ENCODE assay signal across 2 cellular contexts in the genomic region with DNA sequence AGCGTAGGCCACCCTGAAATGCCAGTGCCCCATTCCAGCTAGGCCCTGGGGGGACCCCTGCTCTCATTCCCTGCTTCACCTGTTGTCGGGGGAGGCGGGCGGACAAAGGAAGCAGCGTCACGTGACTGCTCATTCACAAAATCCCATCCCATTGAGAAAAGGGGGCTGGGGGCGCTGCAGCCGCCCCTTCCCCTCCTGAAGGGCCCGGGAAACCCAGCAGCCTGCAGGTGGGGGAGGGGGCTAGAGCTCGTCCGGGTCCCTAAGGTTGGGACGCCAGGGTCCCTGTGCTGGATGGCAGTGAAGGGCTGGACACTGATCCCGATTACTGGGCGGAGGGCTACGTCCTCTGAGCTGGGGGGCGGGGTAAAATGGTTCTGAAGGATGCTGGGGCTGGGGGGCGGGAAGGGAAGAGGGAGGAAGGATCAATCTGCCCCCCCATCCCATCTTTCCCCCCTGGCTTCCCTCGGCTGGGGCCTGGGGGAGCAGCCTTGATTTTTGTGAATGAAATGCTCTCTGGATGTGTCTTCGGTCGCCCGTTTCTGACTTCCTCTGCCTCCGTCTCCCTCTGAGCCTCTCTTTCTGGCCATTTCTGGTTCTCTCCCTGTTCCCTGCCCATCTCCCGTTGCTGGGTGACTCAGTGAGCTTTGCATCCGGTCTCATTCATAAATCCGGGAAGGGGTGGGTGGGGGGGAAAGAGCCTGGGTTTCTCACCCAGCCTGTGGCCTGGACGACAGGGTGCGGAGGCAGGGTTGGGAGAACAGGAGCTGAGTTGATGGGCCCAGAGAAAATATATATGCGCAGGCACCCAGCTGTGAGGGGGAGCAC.
A peak's percentile ranks its signal among the peaks of the same experiment; 100 is the strongest.
TF ChIP-seq lines count a peak whose summit lies in the region.

No MANE protein-coding gene starts in this region.

TF ChIP-seq in HepG2, 621 proteins besides CTCF, POLR2A, EP300 and RAD21 (continues in another document):
- TF ChIP-seq POGZ (CRISPR knock-in tag; IDR thresholded peaks at IDR 0.05) (no peak), ARHGAP35 (CRISPR knock-in tag; IDR thresholded peaks at IDR 0.05; ENCODE audit: borderline replicate concordance) (no peak), ZNF614 (CRISPR knock-in tag; IDR thresholded peaks at IDR 0.05; ENCODE audit: borderline replicate concordance) (no peak), USF2 (IDR thresholded peaks at IDR 0.05; ENCODE audit: low read depth, low read length) (0 out of 2 replicates have a peak, but pooled peaks have one; percentile 18), USF2 (CRISPR knock-in tag; IDR thresholded peaks at IDR 0.05; ENCODE audit: borderline replicate concordance) (peak; percentile 66; the same call in 1 of the 2 replicates), ELF1 (CRISPR knock-in tag; IDR thresholded peaks at IDR 0.05) (no peak), ZSCAN12 (CRISPR knock-in tag; IDR thresholded peaks at IDR 0.05) (no peak), ZNF331 (CRISPR knock-in tag; IDR thresholded peaks at IDR 0.05) (no peak), ZNF557 (CRISPR knock-in tag; IDR thresholded peaks at IDR 0.05) (no peak), EED (CRISPR knock-in tag; IDR thresholded peaks at IDR 0.05) (no peak)
- TF ChIP-seq, protein P1, sequence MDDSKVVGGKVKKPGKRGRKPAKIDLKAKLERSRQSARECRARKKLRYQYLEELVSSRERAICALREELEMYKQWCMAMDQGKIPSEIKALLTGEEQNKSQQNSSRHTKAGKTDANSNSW (CRISPR knock-in tag; IDR thresholded peaks at IDR 0.05; ENCODE audit: borderline replicate concordance) = no peak
- TF ChIP-seq, protein P2, sequence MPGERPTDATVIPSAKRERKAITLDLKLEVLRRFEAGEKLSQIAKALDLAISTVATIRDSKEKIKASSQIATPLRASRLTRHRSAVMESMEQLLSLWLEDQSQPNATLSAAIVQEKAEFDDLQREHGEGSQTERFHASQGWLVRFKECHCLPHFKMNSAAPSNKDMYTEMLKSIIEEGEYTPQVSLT (CRISPR knock-in tag; IDR thresholded peaks at IDR 0.05; ENCODE audit: borderline replicate concordance, low read depth) = no peak
- TF ChIP-seq, protein P3, sequence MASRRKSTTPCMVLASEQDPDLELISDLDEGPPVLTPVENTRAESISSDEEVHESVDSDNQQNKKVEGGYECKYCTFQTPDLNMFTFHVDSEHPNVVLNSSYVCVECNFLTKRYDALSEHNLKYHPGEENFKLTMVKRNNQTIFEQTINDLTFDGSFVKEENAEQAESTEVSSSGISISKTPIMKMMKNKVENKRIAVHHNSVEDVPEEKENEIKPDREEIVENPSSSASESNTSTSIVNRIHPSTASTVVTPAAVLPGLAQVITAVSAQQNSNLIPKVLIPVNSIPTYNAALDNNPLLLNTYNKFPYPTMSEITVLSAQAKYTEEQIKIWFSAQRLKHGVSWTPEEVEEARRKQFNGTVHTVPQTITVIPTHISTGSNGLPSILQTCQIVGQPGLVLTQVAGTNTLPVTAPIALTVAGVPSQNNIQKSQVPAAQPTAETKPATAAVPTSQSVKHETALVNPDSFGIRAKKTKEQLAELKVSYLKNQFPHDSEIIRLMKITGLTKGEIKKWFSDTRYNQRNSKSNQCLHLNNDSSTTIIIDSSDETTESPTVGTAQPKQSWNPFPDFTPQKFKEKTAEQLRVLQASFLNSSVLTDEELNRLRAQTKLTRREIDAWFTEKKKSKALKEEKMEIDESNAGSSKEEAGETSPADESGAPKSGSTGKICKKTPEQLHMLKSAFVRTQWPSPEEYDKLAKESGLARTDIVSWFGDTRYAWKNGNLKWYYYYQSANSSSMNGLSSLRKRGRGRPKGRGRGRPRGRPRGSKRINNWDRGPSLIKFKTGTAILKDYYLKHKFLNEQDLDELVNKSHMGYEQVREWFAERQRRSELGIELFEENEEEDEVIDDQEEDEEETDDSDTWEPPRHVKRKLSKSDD (CRISPR knock-in tag; IDR thresholded peaks at IDR 0.05; ENCODE audit: low read depth) = no peak

TF ChIP-seq in SK-N-SH, 30 proteins besides CTCF, POLR2A, EP300 and RAD21:
- TF ChIP-seq, protein P4, sequence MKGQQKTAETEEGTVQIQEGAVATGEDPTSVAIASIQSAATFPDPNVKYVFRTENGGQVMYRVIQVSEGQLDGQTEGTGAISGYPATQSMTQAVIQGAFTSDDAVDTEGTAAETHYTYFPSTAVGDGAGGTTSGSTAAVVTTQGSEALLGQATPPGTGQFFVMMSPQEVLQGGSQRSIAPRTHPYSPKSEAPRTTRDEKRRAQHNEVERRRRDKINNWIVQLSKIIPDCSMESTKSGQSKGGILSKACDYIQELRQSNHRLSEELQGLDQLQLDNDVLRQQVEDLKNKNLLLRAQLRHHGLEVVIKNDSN (IDR thresholded peaks at IDR 0.05; ENCODE audit: borderline replicate concordance, low read depth) = peak; percentile 90
- TF ChIP-seq TEAD4 (IDR thresholded peaks at IDR 0.05; ENCODE audit: borderline replicate concordance, insufficient read depth) (no peak), TAF1 (IDR thresholded peaks at IDR 0.05; ENCODE audit: borderline replicate concordance, low read depth, low read length) (no peak), RFX5 (IDR thresholded peaks at IDR 0.05; ENCODE audit: low read length) (no peak), POLR2AphosphoS5 (IDR thresholded peaks at IDR 0.05; ENCODE audit: low read depth, low read length) (peak; percentile 85; the same call in 1 of the 2 replicates), GABPA (IDR thresholded peaks at IDR 0.05; ENCODE audit: low read depth) (no peak), SMC3 (IDR thresholded peaks at IDR 0.05; ENCODE audit: low read depth, low read length) (no peak), EZH2phosphoT487 (IDR thresholded peaks at IDR 0.05; ENCODE audit: borderline replicate concordance, low read depth) (no peak), USF2 (IDR thresholded peaks at IDR 0.05; ENCODE audit: borderline replicate concordance, low read depth, low read length) (no peak; the same call in 1 of the 2 replicates), CHD2 (IDR thresholded peaks at IDR 0.05; ENCODE audit: low read length, partially characterized antibody) (no peak), MEF2A (IDR thresholded peaks at IDR 0.05; ENCODE audit: borderline replicate concordance, low read depth) (no peak), RCOR1 (IDR thresholded peaks at IDR 0.05; ENCODE audit: low read length) (no peak), GATA2 (CRISPR knock-in tag; IDR thresholded peaks at IDR 0.05) (no peak), FOXJ3 (CRISPR knock-in tag; IDR thresholded peaks at IDR 0.05) (no peak), JUND (IDR thresholded peaks at IDR 0.05) (no peak), FOXM1 (IDR thresholded peaks at IDR 0.05; ENCODE audit: low read depth) (no peak), PBX3 (IDR thresholded peaks at IDR 0.05) (peak; percentile 20; the same call in 1 of the 2 replicates), FOSL2 (IDR thresholded peaks at IDR 0.05; ENCODE audit: borderline replicate concordance, low read depth) (peak; percentile 33; the same call in 1 of the 2 replicates), TCF12 (IDR thresholded peaks at IDR 0.05) (no peak), MXI1 (IDR thresholded peaks at IDR 0.05; ENCODE audit: low read depth, low read length) (peak; percentile 38; the same call in 1 of the 2 replicates), NRF1 (IDR thresholded peaks at IDR 0.05; ENCODE audit: low read depth, low read length) (no peak), RXRA (IDR thresholded peaks at IDR 0.05; ENCODE audit: borderline replicate concordance, low read depth) (no peak), SIN3A (IDR thresholded peaks at IDR 0.05; ENCODE audit: borderline replicate concordance, low read depth, low read length) (0 out of 2 replicates have a peak, but pooled peaks have one; percentile 11), YY1 (IDR thresholded peaks at IDR 0.05; ENCODE audit: low read depth) (0 out of 2 replicates have a peak, but pooled peaks have one; percentile 24), ELF1 (IDR thresholded peaks at IDR 0.05) (no peak), NFIC (IDR thresholded peaks at IDR 0.05; ENCODE audit: borderline replicate concordance) (no peak)
- TF ChIP-seq, protein P5, sequence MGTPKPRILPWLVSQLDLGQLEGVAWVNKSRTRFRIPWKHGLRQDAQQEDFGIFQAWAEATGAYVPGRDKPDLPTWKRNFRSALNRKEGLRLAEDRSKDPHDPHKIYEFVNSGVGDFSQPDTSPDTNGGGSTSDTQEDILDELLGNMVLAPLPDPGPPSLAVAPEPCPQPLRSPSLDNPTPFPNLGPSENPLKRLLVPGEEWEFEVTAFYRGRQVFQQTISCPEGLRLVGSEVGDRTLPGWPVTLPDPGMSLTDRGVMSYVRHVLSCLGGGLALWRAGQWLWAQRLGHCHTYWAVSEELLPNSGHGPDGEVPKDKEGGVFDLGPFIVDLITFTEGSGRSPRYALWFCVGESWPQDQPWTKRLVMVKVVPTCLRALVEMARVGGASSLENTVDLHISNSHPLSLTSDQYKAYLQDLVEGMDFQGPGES (IDR thresholded peaks at IDR 0.05; ENCODE audit: low read depth, low read length) = no peak
- TF ChIP-seq, protein P6, sequence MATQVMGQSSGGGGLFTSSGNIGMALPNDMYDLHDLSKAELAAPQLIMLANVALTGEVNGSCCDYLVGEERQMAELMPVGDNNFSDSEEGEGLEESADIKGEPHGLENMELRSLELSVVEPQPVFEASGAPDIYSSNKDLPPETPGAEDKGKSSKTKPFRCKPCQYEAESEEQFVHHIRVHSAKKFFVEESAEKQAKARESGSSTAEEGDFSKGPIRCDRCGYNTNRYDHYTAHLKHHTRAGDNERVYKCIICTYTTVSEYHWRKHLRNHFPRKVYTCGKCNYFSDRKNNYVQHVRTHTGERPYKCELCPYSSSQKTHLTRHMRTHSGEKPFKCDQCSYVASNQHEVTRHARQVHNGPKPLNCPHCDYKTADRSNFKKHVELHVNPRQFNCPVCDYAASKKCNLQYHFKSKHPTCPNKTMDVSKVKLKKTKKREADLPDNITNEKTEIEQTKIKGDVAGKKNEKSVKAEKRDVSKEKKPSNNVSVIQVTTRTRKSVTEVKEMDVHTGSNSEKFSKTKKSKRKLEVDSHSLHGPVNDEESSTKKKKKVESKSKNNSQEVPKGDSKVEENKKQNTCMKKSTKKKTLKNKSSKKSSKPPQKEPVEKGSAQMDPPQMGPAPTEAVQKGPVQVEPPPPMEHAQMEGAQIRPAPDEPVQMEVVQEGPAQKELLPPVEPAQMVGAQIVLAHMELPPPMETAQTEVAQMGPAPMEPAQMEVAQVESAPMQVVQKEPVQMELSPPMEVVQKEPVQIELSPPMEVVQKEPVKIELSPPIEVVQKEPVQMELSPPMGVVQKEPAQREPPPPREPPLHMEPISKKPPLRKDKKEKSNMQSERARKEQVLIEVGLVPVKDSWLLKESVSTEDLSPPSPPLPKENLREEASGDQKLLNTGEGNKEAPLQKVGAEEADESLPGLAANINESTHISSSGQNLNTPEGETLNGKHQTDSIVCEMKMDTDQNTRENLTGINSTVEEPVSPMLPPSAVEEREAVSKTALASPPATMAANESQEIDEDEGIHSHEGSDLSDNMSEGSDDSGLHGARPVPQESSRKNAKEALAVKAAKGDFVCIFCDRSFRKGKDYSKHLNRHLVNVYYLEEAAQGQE (IDR thresholded peaks at IDR 0.05; ENCODE audit: low read depth, low read length) = no peak
- TF ChIP-seq, protein P7, sequence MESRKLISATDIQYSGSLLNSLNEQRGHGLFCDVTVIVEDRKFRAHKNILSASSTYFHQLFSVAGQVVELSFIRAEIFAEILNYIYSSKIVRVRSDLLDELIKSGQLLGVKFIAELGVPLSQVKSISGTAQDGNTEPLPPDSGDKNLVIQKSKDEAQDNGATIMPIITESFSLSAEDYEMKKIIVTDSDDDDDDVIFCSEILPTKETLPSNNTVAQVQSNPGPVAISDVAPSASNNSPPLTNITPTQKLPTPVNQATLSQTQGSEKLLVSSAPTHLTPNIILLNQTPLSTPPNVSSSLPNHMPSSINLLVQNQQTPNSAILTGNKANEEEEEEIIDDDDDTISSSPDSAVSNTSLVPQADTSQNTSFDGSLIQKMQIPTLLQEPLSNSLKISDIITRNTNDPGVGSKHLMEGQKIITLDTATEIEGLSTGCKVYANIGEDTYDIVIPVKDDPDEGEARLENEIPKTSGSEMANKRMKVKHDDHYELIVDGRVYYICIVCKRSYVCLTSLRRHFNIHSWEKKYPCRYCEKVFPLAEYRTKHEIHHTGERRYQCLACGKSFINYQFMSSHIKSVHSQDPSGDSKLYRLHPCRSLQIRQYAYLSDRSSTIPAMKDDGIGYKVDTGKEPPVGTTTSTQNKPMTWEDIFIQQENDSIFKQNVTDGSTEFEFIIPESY (IDR thresholded peaks at IDR 0.05; ENCODE audit: borderline replicate concordance, low read depth) = no peak
- TF ChIP-seq, protein P8, sequence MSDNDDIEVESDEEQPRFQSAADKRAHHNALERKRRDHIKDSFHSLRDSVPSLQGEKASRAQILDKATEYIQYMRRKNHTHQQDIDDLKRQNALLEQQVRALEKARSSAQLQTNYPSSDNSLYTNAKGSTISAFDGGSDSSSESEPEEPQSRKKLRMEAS (IDR thresholded peaks at IDR 0.05; ENCODE audit: low read depth) = no peak
TF ChIP-seq in SK-N-SH: peak in this region for 7.
